8 cellular contexts compared by ENCODE assay signal in the genomic region with DNA sequence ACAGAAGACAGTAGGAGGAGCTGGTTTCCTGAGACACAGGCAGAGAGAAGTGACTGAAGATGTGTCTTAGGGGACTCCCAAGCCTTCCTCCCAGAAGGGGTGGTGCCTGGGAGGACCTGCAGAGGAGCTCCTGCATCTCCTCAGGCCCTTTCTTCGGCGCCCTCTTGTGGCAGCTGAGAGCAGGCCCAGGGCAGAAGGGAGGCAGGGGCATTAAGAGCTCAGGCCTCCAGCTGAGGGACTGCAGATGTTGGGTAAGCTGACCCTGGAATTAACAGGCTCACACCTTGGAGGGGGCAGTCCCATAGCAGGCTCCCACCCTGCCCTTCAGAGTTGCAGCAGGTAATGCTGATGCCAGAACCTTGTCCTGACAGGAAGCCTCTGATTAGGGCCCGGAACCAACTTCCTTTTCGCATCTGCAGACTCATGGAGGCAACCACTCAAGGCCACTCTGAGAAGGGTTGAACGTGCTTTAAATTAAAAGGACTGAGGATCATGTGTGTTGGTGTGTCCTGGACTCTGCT.
DNase-seq lines count a peak whose midpoint lies in the region; ATAC-seq, FAIRE-seq and TF ChIP-seq lines count a peak whose summit lies in the region.
"Not testable (repeated sequence)": the region's sequence is repeated elsewhere in the genome, so short reads cannot be mapped to it uniquely, and the experiment has no call there.

No MANE protein-coding gene starts in this region.

- not testable (repeated sequence) for H3K9me3 ChIP-seq in right lobe of liver

- DNase-seq in CD14-positive monocyte (ENCODE audit: low spot score), result peak; percentile 67
- not testable (repeated sequence) for DNase-seq in GM19239 (ENCODE audit: insufficient read length, low spot score)
- DNase-seq in NCI-H2196 (lab: John Stamatoyannopoulos, UW; ENCODE audit: unreplicated experiment), result peak; percentile 2
- peak; percentile 90 for DNase-seq in activated CD4-positive, alpha-beta T cell treated with anti-CD3 and anti-CD28 coated beads, Interleukin-2, amount 10 ng/mL, durations not matched to agents 24 days and 14 days
- DNase-seq in cardiac fibroblast (ENCODE audit: low read depth in 2 of 2), result peak in 1 of 2 donors; percentile 39
- DNase-seq in right lobe of liver, result peak; percentile 56 to 70 (median 68)
- DNase-seq in stimulated activated CD4-positive, alpha-beta T cell treated with anti-CD3 and anti-CD28 coated beads, Interleukin-4, amount 100 ng/mL, for 48 hours (ENCODE audit: low read depth in 2 of 2), result peak; percentile 73 to 75

- H3K36me3 Mint-ChIP-seq in CD14-positive monocyte; activated CD4-positive, alpha-beta T cell treated with anti-CD3 and anti-CD28 coated beads, Interleukin-2, amount 10 ng/mL, durations not matched to agents 24 days and 14 days (ENCODE audit: low read depth): not testable (repeated sequence)

- TF ChIP-seq CTCF in CD14-positive monocyte (IDR thresholded peaks at IDR 0.05) (peak; percentile 56), cardiac fibroblast (IDR thresholded peaks at IDR 0.05; ENCODE audit: low read depth, low read length) (peak; percentile 17), right lobe of liver (IDR thresholded peaks at IDR 0.05) (peak; percentile 34 to 49 (median 42))

- 26% methylated on average over 5 of the region's 5 CpGs for WGBS in right lobe of liver (ENCODE audit: insufficient coverage, low coverage, low lambda C conversion rate, missing lambda C conversion rate)

- H3K4me1 Mint-ChIP-seq in CD14-positive monocyte, result peaks cover 59% of the 10 kb centered on the region
- peaks cover 27% of the 10 kb centered on the region for H3K4me1 Mint-ChIP-seq in activated CD4-positive, alpha-beta T cell treated with anti-CD3 and anti-CD28 coated beads, Interleukin-2, amount 10 ng/mL, durations not matched to agents 24 days and 14 days

- H3K27me3 ChIP-seq in right lobe of liver, result not testable (repeated sequence)

- not testable (repeated sequence) for H3K4me3 ChIP-seq in cardiac fibroblast (replicated peaks in 1 of 2; ENCODE audit: low read depth in 2 of 2, low read length in 2 of 2); right lobe of liver

- peak overlapping the region; percentile 14 to 78 for H3K4me3 Mint-ChIP-seq in CD14-positive monocyte
- H3K4me3 Mint-ChIP-seq in activated CD4-positive, alpha-beta T cell treated with anti-CD3 and anti-CD28 coated beads, Interleukin-2, amount 10 ng/mL, durations not matched to agents 24 days and 14 days, result peak overlapping the region; percentile 86

- H3K9me3 Mint-ChIP-seq in CD14-positive monocyte; activated CD4-positive, alpha-beta T cell treated with anti-CD3 and anti-CD28 coated beads, Interleukin-2, amount 10 ng/mL, durations not matched to agents 24 days and 14 days: not testable (repeated sequence)

- not testable (repeated sequence) for H3K36me3 ChIP-seq in right lobe of liver

- not testable (repeated sequence) for H3K4me1 ChIP-seq in right lobe of liver

- not testable (repeated sequence) for TF ChIP-seq POLR2A in right lobe of liver (IDR thresholded peaks at IDR 0.05)

- intact Hi-C loops in CD14-positive monocyte (cut with micrococcal nuclease); right lobe of liver (cut with DNase I): not testable (repeated sequence)
- intact Hi-C loops in activated CD4-positive, alpha-beta T cell treated with anti-CD3 and anti-CD28 coated beads, Interleukin-2, amount 10 ng/mL, durations not matched to agents 24 days and 14 days (cut with micrococcal nuclease), result loop anchor here (2.0 kb wide), 1 partner anchor 14 kb away; no protein-coding TSS in a partner anchor

- not testable (repeated sequence) for H3K27me3 Mint-ChIP-seq in CD14-positive monocyte (ENCODE audit: low read depth in 3 of 3); activated CD4-positive, alpha-beta T cell treated with anti-CD3 and anti-CD28 coated beads, Interleukin-2, amount 10 ng/mL, durations not matched to agents 24 days and 14 days

- peak overlapping the region; percentile 91 to 97 (median 93) for H3K27ac Mint-ChIP-seq in CD14-positive monocyte
- H3K27ac Mint-ChIP-seq in activated CD4-positive, alpha-beta T cell treated with anti-CD3 and anti-CD28 coated beads, Interleukin-2, amount 10 ng/mL, durations not matched to agents 24 days and 14 days, result peak overlapping the region; percentile 98

- FAIRE-seq in GM19239 (lab: Jason Lieb, UNC), result peak; percentile 98

- H3K27ac ChIP-seq in right lobe of liver, result peak overlapping the region in 1 of 3 donors; percentile 36

- ATAC-seq in HG02981 (IDR thresholded peaks at IDR 0.05; ENCODE audit: unreplicated experiment), result peak; percentile 75
- ATAC-seq in right lobe of liver, result peak; percentile 71 to 85 (median 82)
